Comparison of ENCODE assay signal across 8 cellular contexts in genomic region chr12:53324779-53325538, GRCh38. TPM values are rescaled to one million over a fixed set of nuclear protein-coding genes. Genes with fewer than 3 reads are reported as not detected.
A peak's percentile ranks its signal among the peaks of the same experiment; 100 is the strongest.
DNase-seq lines count a peak whose midpoint lies in the region; ATAC-seq and TF ChIP-seq lines count a peak whose summit lies in the region.

No MANE protein-coding gene starts in this region.

- H2AFZ ChIP-seq in neural cell (ENCODE audit: low read depth, low read length): peak overlapping the region; percentile 65

- H3K27ac Mint-ChIP-seq in activated T-helper 2 cell treated with anti-CD3 and anti-CD28 coated beads, Interferon-gamma antibody, Interleukin-2, Interleukin-4, amounts not matched to agents 10 μg/mL and 5 μg/mL and 100 μg/mL, durations not matched to agents 14 hours and 24 hours and 36 hours: peak overlapping the region; percentile 99
- peak overlapping the region; percentile 91 to 99 for H3K27ac Mint-ChIP-seq in stimulated activated naive CD8-positive, alpha-beta T cell treated with anti-CD3 and anti-CD28 coated beads, Interleukin-15, amount 100 ng/mL, for 72 hours

- H3K9me3 ChIP-seq in DOHH2 (ENCODE audit: control insufficient read depth, insufficient read depth, low read length) (no peaks in the 10 kb centered on the region), neural cell (ENCODE audit: low read length) (no peaks in the 10 kb centered on the region)

- peaks cover 11% of the 10 kb centered on the region for H3K79me2 ChIP-seq in DOHH2 (ENCODE audit: control insufficient read depth, low read length)
- no peaks in the 10 kb centered on the region for H3K79me2 ChIP-seq in neural cell (replicated peaks; ENCODE audit: insufficient read depth, low read length)

- H3K36me3 ChIP-seq in DOHH2 (ENCODE audit: control insufficient read depth, low read length) (peaks cover 7% of the 10 kb centered on the region), neural cell (ENCODE audit: insufficient read depth, low read length) (no peaks in the 10 kb centered on the region)

- DNase-seq in Kasumi-1 (lab: John Stamatoyannopoulos, UW) (peak; percentile 75 to 81), RKO (ENCODE audit: low spot score) (peak; percentile 94), fibroblast of the aortic adventitia (ENCODE audit: low read depth) (peak; percentile 90)
- DNase-seq in activated T-helper 2 cell treated with anti-CD3 and anti-CD28 coated beads, Interferon-gamma antibody, Interleukin-2, Interleukin-4, amounts not matched to agents 10 μg/mL and 5 μg/mL and 100 μg/mL, durations not matched to agents 14 hours and 24 hours and 36 hours (ENCODE audit: low spot score): peak; percentile 84
- DNase-seq in stimulated activated naive CD8-positive, alpha-beta T cell treated with anti-CD3 and anti-CD28 coated beads, Interleukin-15, amount 100 ng/mL, for 72 hours: peak; percentile 92 to 94

- H3K4me3 ChIP-seq in DOHH2 (ENCODE audit: low read length): peak overlapping the region; percentile 87
- peak overlapping the region; percentile 67 for H3K4me3 ChIP-seq in fibroblast of the aortic adventitia (ENCODE audit: low read depth, low read length)
- H3K4me3 ChIP-seq in neural cell (ENCODE audit: low read length): peak overlapping the region; percentile 66

- no peak for TF ChIP-seq EP300 in neural cell (conservative IDR thresholded peaks at IDR 0.05; ENCODE audit: poor library complexity, severe bottlenecking)

- ATAC-seq in GM21825 (IDR thresholded peaks at IDR 0.05; ENCODE audit: unreplicated experiment): peak; percentile 50
- ATAC-seq in stimulated activated naive CD8-positive, alpha-beta T cell treated with anti-CD3 and anti-CD28 coated beads, Interleukin-15, amount 100 ng/mL, for 72 hours: peak; percentile 81

- H4K20me1 ChIP-seq in DOHH2 (ENCODE audit: control insufficient read depth, insufficient read depth, low read depth, low read length) (no peaks in the 10 kb centered on the region), neural cell (ENCODE audit: insufficient read depth) (no peaks in the 10 kb centered on the region)

- intact Hi-C loops in activated T-helper 2 cell treated with anti-CD3 and anti-CD28 coated beads, Interferon-gamma antibody, Interleukin-2, Interleukin-4, amounts not matched to agents 10 μg/mL and 5 μg/mL and 100 μg/mL, durations not matched to agents 14 hours and 24 hours and 36 hours (cut with micrococcal nuclease): loop anchor here (1.0 to 2.0 kb wide), 7 partner anchors 20 to 184 kb away; partner anchors contain the start of genes CSAD, ITGB7, SP1 and ZNF740

- H3K36me3 Mint-ChIP-seq in activated T-helper 2 cell treated with anti-CD3 and anti-CD28 coated beads, Interferon-gamma antibody, Interleukin-2, Interleukin-4, amounts not matched to agents 10 μg/mL and 5 μg/mL and 100 μg/mL, durations not matched to agents 14 hours and 24 hours and 36 hours (ENCODE audit: low read depth): peaks cover 5% of the 10 kb centered on the region

- H3K4me1 Mint-ChIP-seq in activated T-helper 2 cell treated with anti-CD3 and anti-CD28 coated beads, Interferon-gamma antibody, Interleukin-2, Interleukin-4, amounts not matched to agents 10 μg/mL and 5 μg/mL and 100 μg/mL, durations not matched to agents 14 hours and 24 hours and 36 hours (ENCODE audit: low read depth): peaks cover 30% of the 10 kb centered on the region
- H3K4me1 Mint-ChIP-seq in stimulated activated naive CD8-positive, alpha-beta T cell treated with anti-CD3 and anti-CD28 coated beads, Interleukin-15, amount 100 ng/mL, for 72 hours: peaks cover 54% of the 10 kb centered on the region

- H3K9ac ChIP-seq in neural cell (ENCODE audit: low read length): peak overlapping the region; percentile 44

- H3K27me3 ChIP-seq in DOHH2 (ENCODE audit: control insufficient read depth, low read length): 0 out of 2 replicates have a peak, but pooled peaks cover 3% of the 10 kb centered on the region
- H3K27me3 ChIP-seq in neural cell (ENCODE audit: insufficient read depth, low read depth, low read length): peaks cover 19% of the 10 kb centered on the region

- peak overlapping the region; percentile 95 for H3K4me2 ChIP-seq in DOHH2 (ENCODE audit: low read length)
- H3K4me2 ChIP-seq in neural cell (ENCODE audit: low read length): peak overlapping the region; percentile 55

- H3K4me3 Mint-ChIP-seq in activated T-helper 2 cell treated with anti-CD3 and anti-CD28 coated beads, Interferon-gamma antibody, Interleukin-2, Interleukin-4, amounts not matched to agents 10 μg/mL and 5 μg/mL and 100 μg/mL, durations not matched to agents 14 hours and 24 hours and 36 hours (ENCODE audit: low read depth): peak overlapping the region; percentile 92
- H3K4me3 Mint-ChIP-seq in stimulated activated naive CD8-positive, alpha-beta T cell treated with anti-CD3 and anti-CD28 coated beads, Interleukin-15, amount 100 ng/mL, for 72 hours: peak overlapping the region; percentile 89 to 90

- H3K9me3 Mint-ChIP-seq in activated T-helper 2 cell treated with anti-CD3 and anti-CD28 coated beads, Interferon-gamma antibody, Interleukin-2, Interleukin-4, amounts not matched to agents 10 μg/mL and 5 μg/mL and 100 μg/mL, durations not matched to agents 14 hours and 24 hours and 36 hours: no peaks in the 10 kb centered on the region
- no peaks in the 10 kb centered on the region for H3K9me3 Mint-ChIP-seq in stimulated activated naive CD8-positive, alpha-beta T cell treated with anti-CD3 and anti-CD28 coated beads, Interleukin-15, amount 100 ng/mL, for 72 hours

- H3F3A ChIP-seq in DOHH2 (ENCODE audit: control insufficient read depth, insufficient read depth) (peaks cover 14% of the 10 kb centered on the region), neural cell (ENCODE audit: insufficient read depth, low read length, poor library complexity, severe bottlenecking) (no peaks in the 10 kb centered on the region)

- TF ChIP-seq CTCF in DOHH2 (IDR thresholded peaks at IDR 0.05; ENCODE audit: low read depth, low read length, poor library complexity, severe bottlenecking) (peak; percentile 85), fibroblast of the aortic adventitia (IDR thresholded peaks at IDR 0.05; ENCODE audit: insufficient read depth, low read length) (peak; percentile 75), neural cell (IDR thresholded peaks at IDR 0.05; ENCODE audit: poor library complexity, severe bottlenecking) (peak; percentile 73)

- peaks cover 40% of the 10 kb centered on the region for H3K4me1 ChIP-seq in DOHH2 (ENCODE audit: control insufficient read depth, low read length)

- peaks cover 6% of the 10 kb centered on the region for H3K27me3 Mint-ChIP-seq in activated T-helper 2 cell treated with anti-CD3 and anti-CD28 coated beads, Interferon-gamma antibody, Interleukin-2, Interleukin-4, amounts not matched to agents 10 μg/mL and 5 μg/mL and 100 μg/mL, durations not matched to agents 14 hours and 24 hours and 36 hours (ENCODE audit: low read depth)
- H3K27me3 Mint-ChIP-seq in stimulated activated naive CD8-positive, alpha-beta T cell treated with anti-CD3 and anti-CD28 coated beads, Interleukin-15, amount 100 ng/mL, for 72 hours: peaks cover 28% of the 10 kb centered on the region

- peak; percentile 75 for TF ChIP-seq RAD21 in neural cell (conservative IDR thresholded peaks at IDR 0.05)

- no peaks in the 10 kb centered on the region for H3K9me2 ChIP-seq in DOHH2 (replicated peaks; ENCODE audit: control insufficient read depth, low read length)
- no peaks in the 10 kb centered on the region for H3K9me2 ChIP-seq in neural cell (ENCODE audit: insufficient read depth, low read length)

- H3K27ac ChIP-seq in DOHH2 (ENCODE audit: low read depth, low read length) (peak overlapping the region; percentile 86), neural cell (ENCODE audit: low read length) (no peak overlapping the region)

TF ChIP-seq in neural cell, 6 proteins besides CTCF, POLR2A, EP300 and RAD21 (continues in another document):
- TF ChIP-seq EZH2 (IDR thresholded peaks at IDR 0.05; ENCODE audit: borderline replicate concordance, insufficient read depth, low read length, poor library complexity, severe bottlenecking) (peak; percentile 28), MXI1 (conservative IDR thresholded peaks at IDR 0.05; ENCODE audit: poor library complexity, severe bottlenecking) (peak; percentile 61), POLR2AphosphoS5 (IDR thresholded peaks at IDR 0.05) (no peak)

RNA-seq across cellular contexts. Expression of gene AAAS, which starts 3.5 kb away (rescaled TPM):
- total RNA-seq in activated T-helper 2 cell treated with anti-CD3 and anti-CD28 coated beads, Interferon-gamma antibody, Interleukin-2, Interleukin-4, amounts not matched to agents 10 μg/mL and 5 μg/mL and 100 μg/mL, durations not matched to agents 14 hours and 24 hours and 36 hours: 83.7 and 85.4 TPM in 2 replicates
- total RNA-seq in fibroblast of the aortic adventitia (ENCODE audit: low replicate concordance): 16.4 and 46.4 TPM in 2 replicates
- polyA plus RNA-seq in neural cell: 138 and 153 TPM in 2 replicates
- 44.5 and 53.6 TPM in 2 replicates for polyA minus RNA-seq in neural cell

RNA-seq across cellular contexts. Expression of gene SP7, which starts 11.2 kb away (rescaled TPM):
- 0.11 TPM in 1 of 2 replicates, not detected in the other for total RNA-seq in activated T-helper 2 cell treated with anti-CD3 and anti-CD28 coated beads, Interferon-gamma antibody, Interleukin-2, Interleukin-4, amounts not matched to agents 10 μg/mL and 5 μg/mL and 100 μg/mL, durations not matched to agents 14 hours and 24 hours and 36 hours
- total RNA-seq in fibroblast of the aortic adventitia (ENCODE audit: low replicate concordance): not detected in 2 replicates
- polyA plus RNA-seq in neural cell: not detected in 2 replicates
- not detected in 2 replicates for polyA minus RNA-seq in neural cell

RNA-seq across cellular contexts. Expression of gene MYG1, which starts 25.5 kb away (rescaled TPM):
- 87.2 and 99.0 TPM in 2 replicates for total RNA-seq in activated T-helper 2 cell treated with anti-CD3 and anti-CD28 coated beads, Interferon-gamma antibody, Interleukin-2, Interleukin-4, amounts not matched to agents 10 μg/mL and 5 μg/mL and 100 μg/mL, durations not matched to agents 14 hours and 24 hours and 36 hours
- 34.8 and 39.5 TPM in 2 replicates for total RNA-seq in fibroblast of the aortic adventitia (ENCODE audit: low replicate concordance)
- 70.5 and 84.1 TPM in 2 replicates for polyA plus RNA-seq in neural cell
- polyA minus RNA-seq in neural cell: 30.1 and 30.2 TPM in 2 replicates

RNA-seq across cellular contexts. Expression of gene PFDN5, which starts 29.6 kb away (rescaled TPM):
- total RNA-seq in activated T-helper 2 cell treated with anti-CD3 and anti-CD28 coated beads, Interferon-gamma antibody, Interleukin-2, Interleukin-4, amounts not matched to agents 10 μg/mL and 5 μg/mL and 100 μg/mL, durations not matched to agents 14 hours and 24 hours and 36 hours: 321 and 326 TPM in 2 replicates
- total RNA-seq in fibroblast of the aortic adventitia (ENCODE audit: low replicate concordance): 441 and 577 TPM in 2 replicates
- 1,371 and 1,383 TPM in 2 replicates for polyA plus RNA-seq in neural cell
- polyA minus RNA-seq in neural cell: 174 and 217 TPM in 2 replicates

RNA-seq across cellular contexts. Expression of gene SP1, which starts 55.0 kb away (rescaled TPM):
- 66.4 and 67.9 TPM in 2 replicates for total RNA-seq in activated T-helper 2 cell treated with anti-CD3 and anti-CD28 coated beads, Interferon-gamma antibody, Interleukin-2, Interleukin-4, amounts not matched to agents 10 μg/mL and 5 μg/mL and 100 μg/mL, durations not matched to agents 14 hours and 24 hours and 36 hours
- total RNA-seq in fibroblast of the aortic adventitia (ENCODE audit: low replicate concordance): 28.0 and 63.3 TPM in 2 replicates
- 7.3 and 9.9 TPM in 2 replicates for polyA plus RNA-seq in neural cell
- polyA minus RNA-seq in neural cell: 21.4 and 29.1 TPM in 2 replicates
